Comparison of ENCODE assay signal across 20 cellular contexts in genomic region chr13:102276479-102276878, GRCh38.
A peak's percentile ranks its signal among the peaks of the same experiment; 100 is the strongest.
DNase-seq lines count a peak whose midpoint lies in the region; ATAC-seq, FAIRE-seq and TF ChIP-seq lines count a peak whose summit lies in the region.
"Had no signal": no experiment of that assay in that cellular context is flagged by ENCODE, and none has a peak within 500 bp of the region (broad histone marks: within the 10 kb centered on the region; RNA-seq: fewer than 3 reads in every experiment).

No MANE protein-coding gene starts in this region.

- H3K27ac ChIP-seq in IMR-90 (ENCODE audit: insufficient read depth, low read length) (no peak overlapping the region), uterus (peak overlapping the region; percentile 5 to 59), foreskin keratinocyte (no peak overlapping the region)
- H3K27ac ChIP-seq: BLaER1, C4-2B had no signal

- no peak overlapping the region for H2AK9ac ChIP-seq in IMR-90 (replicated peaks; ENCODE audit: low read depth, low read length, poor library complexity)

- H4K5ac ChIP-seq in IMR-90 (ENCODE audit: low read depth, low read length): no peak overlapping the region

- POLR2A ChIA-PET in IMR-90 (lab: Charles Lee; ENCODE audit: unreplicated experiment): no interaction called here

- H2AFZ ChIP-seq in IMR-90 (replicated peaks; ENCODE audit: low read length, poor library complexity): no peak overlapping the region

- H4K20me1 ChIP-seq in IMR-90 (ENCODE audit: insufficient read depth, low read length): no peaks in the 10 kb centered on the region
- H4K20me1 ChIP-seq: BLaER1 had no signal

- ATAC-seq in IMR-90 (ENCODE audit: low read depth): peak; percentile 52
- no peak for ATAC-seq in foreskin keratinocyte
- no peak for ATAC-seq in HG03097 (IDR thresholded peaks at IDR 0.05; ENCODE audit: low FRiP score, unreplicated experiment)
- ATAC-seq: CD8-positive, alpha-beta T cell had no signal

- no peak overlapping the region for H3K56ac ChIP-seq in IMR-90 (ENCODE audit: extremely low read depth, insufficient read depth, low read length)

- H3K4me1 ChIP-seq in IMR-90 (ENCODE audit: control insufficient read depth, insufficient read depth, low read length) (peaks cover 4% of the 10 kb centered on the region; the same call in 1 of the 2 replicates), uterus (no peaks in the 10 kb centered on the region), foreskin keratinocyte (no peaks in the 10 kb centered on the region)
- H3K4me1 ChIP-seq: Caco-2, HAP-1 had no signal

- H3K36me3 ChIP-seq in IMR-90 (ENCODE audit: control insufficient read depth, insufficient read depth, low read length) (no peaks in the 10 kb centered on the region), uterus (no peaks in the 10 kb centered on the region)
- H3K36me3 ChIP-seq: BLaER1, HAP-1 had no signal

- H3K18ac ChIP-seq in IMR-90 (ENCODE audit: low read depth, low read length): no peak overlapping the region

- TF ChIP-seq RAD21 in IMR-90 (IDR thresholded peaks at IDR 0.05; ENCODE audit: low read length): no peak

- CTCF ChIA-PET in IMR-90 (lab: Yijun Ruan, JAX): no interaction called here

- H3K9me3 ChIP-seq in IMR-90 (ENCODE audit: control insufficient read depth, insufficient read depth, low read length): no peaks in the 10 kb centered on the region
- no peaks in the 10 kb centered on the region for H3K9me3 ChIP-seq in uterus
- H3K9me3 ChIP-seq: BLaER1, Caco-2, HAP-1 had no signal

- no peak overlapping the region for H3K23ac ChIP-seq in IMR-90 (ENCODE audit: low read depth, low read length)

- H4K8ac ChIP-seq in IMR-90 (ENCODE audit: low read depth in 2 of 2, low read length in 2 of 2): no peak overlapping the region

- no peak overlapping the region for H3K4me3 ChIP-seq in IMR-90 (ENCODE audit: insufficient read depth, low read depth, low read length)
- H3K4me3 ChIP-seq in uterus: no peak overlapping the region
- H3K4me3 ChIP-seq: BLaER1, HAP-1 had no signal

- H3K4ac ChIP-seq in IMR-90 (ENCODE audit: low read depth, low read length): no peak overlapping the region

- intact Hi-C loops in IMR-90 (cut with micrococcal nuclease): no loop called here
- intact Hi-C loops in uterus (cut with DNase I; ENCODE audit: low total_unique reads): no loop called here

- H2BK15ac ChIP-seq in IMR-90 (ENCODE audit: low read depth, low read length): no peak overlapping the region

- TF ChIP-seq CTCF in IMR-90 (conservative IDR thresholded peaks at IDR 0.05; ENCODE audit: low read depth, low read length) (no peak), uterus (IDR thresholded peaks at IDR 0.05) (no peak), foreskin keratinocyte (conservative IDR thresholded peaks at IDR 0.05) (no peak)

- no peak overlapping the region for H3K9ac ChIP-seq in IMR-90 (ENCODE audit: low read depth, low read length)
- H3K9ac ChIP-seq: BLaER1 had no signal

- no peak overlapping the region for H2BK5ac ChIP-seq in IMR-90 (ENCODE audit: low read depth, low read length, poor library complexity, severe bottlenecking)

- no peak overlapping the region for H2AK5ac ChIP-seq in IMR-90 (ENCODE audit: low read depth, low read length)

- H3K9me1 ChIP-seq in IMR-90 (ENCODE audit: insufficient read depth, low read length): 0 out of 2 replicates have a peak, but pooled peaks cover 3% of the 10 kb centered on the region

- dilution Hi-C loops in IMR-90 (cut with HindIII; ENCODE audit: low sequenced_read_pairs, unreplicated experiment): no loop called here

- DNase-seq in IMR-90: peak; percentile 16
- DNase-seq in foreskin melanocyte: peak; percentile 11
- no peak for DNase-seq in uterus
- no peak for DNase-seq in SKM-1 (lab: John Stamatoyannopoulos, UW; ENCODE audit: unreplicated experiment)
- DNase-seq in foreskin keratinocyte: no peak
- DNase-seq: Caco-2; CD4-positive, CD25-positive, alpha-beta regulatory T cell; CD8-positive, alpha-beta T cell; DMS153; DND-41; GOT3; HFFc6 had no signal

- in situ Hi-C loops in IMR-90 (cut with MboI; ENCODE audit: low sequenced_read_pairs): no loop called here

- FAIRE-seq in endometrium (lab: Jason Lieb, UNC): peak; percentile 66
- FAIRE-seq: G401.6, GM12892, H54 had no signal

- H3K14ac ChIP-seq in IMR-90 (replicated peaks; ENCODE audit: low read depth, low read length): no peak overlapping the region

- TF ChIP-seq POLR2A in IMR-90 (IDR thresholded peaks at IDR 0.05; ENCODE audit: low read depth, low read length): no peak
- no peak for TF ChIP-seq POLR2A in uterus (IDR thresholded peaks at IDR 0.05)

- no peak overlapping the region for H2BK120ac ChIP-seq in IMR-90 (ENCODE audit: low read depth, low read length)

- no peak overlapping the region for H4K91ac ChIP-seq in IMR-90 (ENCODE audit: insufficient read depth, low read depth, low read length)

- H2BK20ac ChIP-seq in IMR-90 (ENCODE audit: low read depth, low read length): no peak overlapping the region

- WGBS in IMR-90 (ENCODE audit: extremely low coverage in 2 of 2, insufficient read length in 1 of 2), 2 experiments: no CpG with 5 or more reads among the region's 1 CpG

- H3K27me3 ChIP-seq in IMR-90 (ENCODE audit: control insufficient read depth, insufficient read depth, low read length): no peaks in the 10 kb centered on the region; the same call in 1 of the 2 replicates
- H3K27me3 ChIP-seq in uterus: no peaks in the 10 kb centered on the region
- no peaks in the 10 kb centered on the region for H3K27me3 ChIP-seq in foreskin keratinocyte
- H3K27me3 ChIP-seq: BLaER1 had no signal

- no peak overlapping the region for H3K4me2 ChIP-seq in IMR-90 (ENCODE audit: low read depth, low read length)
- H3K4me2 ChIP-seq: BLaER1 had no signal

- no peaks in the 10 kb centered on the region for H3K79me1 ChIP-seq in IMR-90 (ENCODE audit: low read depth in 1 of 2, low read length in 2 of 2)

- BruUV-seq in IMR-90 (replicated peaks; lab: Mats Ljungman, UMichigan): no TSS peak

TF ChIP-seq in IMR-90, 13 proteins besides CTCF, POLR2A, EP300 and RAD21:
- no peak for TF ChIP-seq MAZ (IDR thresholded peaks at IDR 0.05; ENCODE audit: borderline replicate concordance, low read depth, low read length)
- no peak for TF ChIP-seq MAFK (IDR thresholded peaks at IDR 0.05; ENCODE audit: low read depth, low read length)
- TF ChIP-seq FOS (IDR thresholded peaks at IDR 0.05; ENCODE audit: low read depth, low read length): no peak
- TF ChIP-seq NFE2L2 (IDR thresholded peaks at IDR 0.05; ENCODE audit: low read depth, low read length): no peak
- TF ChIP-seq BHLHE40 (IDR thresholded peaks at IDR 0.05; ENCODE audit: low read depth, low read length): no peak
- no peak for TF ChIP-seq RFX5 (IDR thresholded peaks at IDR 0.05; ENCODE audit: low read depth, low read length)
- no peak for TF ChIP-seq USF2 (IDR thresholded peaks at IDR 0.05; ENCODE audit: low read depth, low read length)
- TF ChIP-seq MXI1 (IDR thresholded peaks at IDR 0.05; ENCODE audit: borderline replicate concordance, low read depth, low read length): no peak
- TF ChIP-seq SMC3 (IDR thresholded peaks at IDR 0.05; ENCODE audit: low read depth, low read length): no peak
- TF ChIP-seq ELK1 (IDR thresholded peaks at IDR 0.05; ENCODE audit: borderline replicate concordance, low read depth, low read length): no peak
- no peak for TF ChIP-seq CHD1 (IDR thresholded peaks at IDR 0.05; ENCODE audit: low read depth, low read length)

Comparison
In these comparisons a context has a peak if more than half of its experiments do, and no peak if none do; other contexts are left out.
1. DNase-seq: peak in IMR-90 (single experiment) and foreskin melanocyte (single experiment); none in uterus (0 of 2), SKM-1 (single experiment) and foreskin keratinocyte (0 of 2).
2. H3K27ac ChIP-seq: peak in uterus (2 of 2); none in IMR-90 (single experiment) and foreskin keratinocyte (single experiment).